ENCODE assay signal across 17 cellular contexts in genomic region chr12:4121506-4122020, GRCh38.
DNase-seq lines count a peak whose midpoint lies in the region; ATAC-seq and TF ChIP-seq lines count a peak whose summit lies in the region.
"Had no signal": no experiment of that assay in that cellular context is flagged by ENCODE, and none has a peak within 500 bp of the region (broad histone marks: within the 10 kb centered on the region; RNA-seq: fewer than 3 reads in every experiment).

No MANE protein-coding gene starts in this region.

- no peak overlapping the region for H3K4me3 ChIP-seq in SJCRH30

- H3K27me3 ChIP-seq in SJCRH30, result no peaks in the 10 kb centered on the region

- no peak for TF ChIP-seq CTCF in type B pancreatic cell (conservative IDR thresholded peaks at IDR 0.05)

- H3K4me1 Mint-ChIP-seq in activated CD8-positive, alpha-beta memory T cell treated with anti-CD3 and anti-CD28 coated beads, Interleukin-2, amount 10 ng/mL, durations not matched to agents 7 days and 5 days, result peaks cover 45% of the 10 kb centered on the region
- H3K4me1 Mint-ChIP-seq in type B pancreatic cell (ENCODE audit: unreplicated experiment), result peaks cover 6% of the 10 kb centered on the region

- no peak overlapping the region for H3K4me3 Mint-ChIP-seq in activated CD8-positive, alpha-beta memory T cell treated with anti-CD3 and anti-CD28 coated beads, Interleukin-2, amount 10 ng/mL, durations not matched to agents 7 days and 5 days
- no peak overlapping the region for H3K4me3 Mint-ChIP-seq in type B pancreatic cell
- H3K4me3 Mint-ChIP-seq: CD4-positive, alpha-beta memory T cell had no signal

- H3K4me1 ChIP-seq in SJCRH30, result peaks cover 51% of the 10 kb centered on the region

- H3K9me3 ChIP-seq in SJCRH30 (replicated peaks), result no peaks in the 10 kb centered on the region

- ATAC-seq in activated CD8-positive, alpha-beta memory T cell treated with anti-CD3 and anti-CD28 coated beads, Interleukin-2, amount 10 ng/mL, durations not matched to agents 7 days and 5 days, result no peak
- ATAC-seq in left lobe of liver (no peak), GM18868 (IDR thresholded peaks at IDR 0.05; ENCODE audit: unreplicated experiment) (no peak)

- peaks cover 7% of the 10 kb centered on the region for H3K27me3 Mint-ChIP-seq in activated CD8-positive, alpha-beta memory T cell treated with anti-CD3 and anti-CD28 coated beads, Interleukin-2, amount 10 ng/mL, durations not matched to agents 7 days and 5 days
- peaks cover 48% of the 10 kb centered on the region for H3K27me3 Mint-ChIP-seq in type B pancreatic cell
- H3K27me3 Mint-ChIP-seq: CD4-positive, alpha-beta memory T cell had no signal

- H3K9me3 Mint-ChIP-seq in activated CD8-positive, alpha-beta memory T cell treated with anti-CD3 and anti-CD28 coated beads, Interleukin-2, amount 10 ng/mL, durations not matched to agents 7 days and 5 days (ENCODE audit: low read depth), result no peaks in the 10 kb centered on the region
- H3K9me3 Mint-ChIP-seq in type B pancreatic cell, result peaks cover 4% of the 10 kb centered on the region

- DNase-seq in activated CD8-positive, alpha-beta memory T cell treated with anti-CD3 and anti-CD28 coated beads, Interleukin-2, amount 10 ng/mL, durations not matched to agents 7 days and 5 days, result peak; percentile 22
- no peak for DNase-seq in activated CD8-positive, alpha-beta memory T cell treated with anti-CD3 and anti-CD28 coated beads, Interleukin-2, amount 50 U/mL, for 4 hours
- DNase-seq in SJCRH30 (peak in 1 of 2 experiments; percentile 28), left lobe of liver (ENCODE audit: low spot score) (peak; percentile 12), type B pancreatic cell (ENCODE audit: extremely low spot score, unreplicated experiment) (peak; percentile 32), NCI-H226 (no peak)
- DNase-seq: CD4-positive, alpha-beta memory T cell; DMS79; KBM-7; NCI-H1436 treated with DMSO at 0.1 percent for 48 hours; NCI-H2081 treated with DMSO at 0.1 percent for 48 hours; NCI-H2227 treated with DMSO at 0.1 percent for 48 hours; NCI-H526; NK-92 treated with Interleukin-12 subunit alpha and Interleukin-12 subunit beta, amount 100 ng/mL, for 24 hours had no signal

- H3K27ac Mint-ChIP-seq in activated CD8-positive, alpha-beta memory T cell treated with anti-CD3 and anti-CD28 coated beads, Interleukin-2, amount 10 ng/mL, durations not matched to agents 7 days and 5 days, result no peak overlapping the region
- H3K27ac Mint-ChIP-seq in type B pancreatic cell, result no peak overlapping the region

- CTCF ChIA-PET in activated CD8-positive, alpha-beta memory T cell treated with anti-CD3 and anti-CD28 coated beads, Interleukin-2, amount 10 ng/mL, durations not matched to agents 7 days and 5 days (lab: Charles Lee), result interaction anchor here (1.2 kb wide), 1 partner anchor 155 kb away, joined by 3 read pairs; no protein-coding TSS in a partner anchor

- H3K36me3 Mint-ChIP-seq in activated CD8-positive, alpha-beta memory T cell treated with anti-CD3 and anti-CD28 coated beads, Interleukin-2, amount 10 ng/mL, durations not matched to agents 7 days and 5 days, result no peaks in the 10 kb centered on the region
- peaks cover 7% of the 10 kb centered on the region for H3K36me3 Mint-ChIP-seq in type B pancreatic cell
- H3K36me3 Mint-ChIP-seq: CD4-positive, alpha-beta memory T cell had no signal

- no peaks in the 10 kb centered on the region for H3K36me3 ChIP-seq in SJCRH30

- H3K27ac ChIP-seq in SJCRH30, result peak overlapping the region; percentile 85
- H3K27ac ChIP-seq: HL-60, RWPE1 had no signal

Comparison
In these comparisons a context has a peak if more than half of its experiments do, and no peak if none do; other contexts are left out.
1. DNase-seq: peak in activated CD8-positive, alpha-beta memory T cell treated with anti-CD3 and anti-CD28 coated beads, Interleukin-2, amount 10 ng/mL, durations not matched to agents 7 days and 5 days (single experiment), left lobe of liver (single experiment) and type B pancreatic cell (single experiment); none in activated CD8-positive, alpha-beta memory T cell treated with anti-CD3 and anti-CD28 coated beads, Interleukin-2, amount 50 U/mL, for 4 hours (single experiment) and NCI-H226 (single experiment).